11 cellular contexts compared by ENCODE assay signal in genomic region chr20:64077541-64077875, GRCh38.
DNase-seq lines count a peak whose midpoint lies in the region; ATAC-seq and TF ChIP-seq lines count a peak whose summit lies in the region.
"Had no signal": no experiment of that assay in that cellular context is flagged by ENCODE, and none has a peak within 500 bp of the region (broad histone marks: within the 10 kb centered on the region; RNA-seq: fewer than 3 reads in every experiment).

No MANE protein-coding gene starts in this region.

- peak overlapping the region; percentile 95 for H3K27ac ChIP-seq in KOPT-K1 (ENCODE audit: low read depth, low read length, poor library complexity, severe bottlenecking)
- H3K27ac ChIP-seq in skin epidermis = peak overlapping the region in 18 of 21 experiments; percentile 5 to 94 (median 84)
- no peak overlapping the region for H3K27ac ChIP-seq in WERI-Rb-1

- TF ChIP-seq CTCF in GM12864 (IDR thresholded peaks at IDR 0.05; ENCODE audit: low read depth, low read length, missing control alignments) (peak; percentile 3), WERI-Rb-1 (IDR thresholded peaks at IDR 0.05; ENCODE audit: low read depth, low read length) (no peak)

- ATAC-seq in central memory CD8-positive, alpha-beta T cell (replicated peaks; ENCODE audit: extremely low read depth, poor library complexity, severe bottlenecking) = peak; percentile 4

- H3K27me3 ChIP-seq in WERI-Rb-1 (ENCODE audit: insufficient read depth, low read depth, severe bottlenecking) = no peaks in the 10 kb centered on the region

- peak overlapping the region; percentile 70 for H3K27ac Mint-ChIP-seq in central memory CD8-positive, alpha-beta T cell (ENCODE audit: low read depth)

- H3K4me3 ChIP-seq in GM12864 (ENCODE audit: low read depth, low read length) (peak overlapping the region; percentile 92), skin epidermis (peak overlapping the region; percentile 62 to 88 (median 74)), WERI-Rb-1 (ENCODE audit: low read depth, low read length) (no peak overlapping the region)
- H3K4me3 ChIP-seq: smooth muscle cell had no signal

- peaks cover 13% of the 10 kb centered on the region for H3K36me3 Mint-ChIP-seq in central memory CD8-positive, alpha-beta T cell (ENCODE audit: insufficient read depth)

- H3K9me3 Mint-ChIP-seq in central memory CD8-positive, alpha-beta T cell = no peaks in the 10 kb centered on the region

- DNase-seq in GM12864 (ENCODE audit: low read depth) (no peak), WERI-Rb-1 (no peak), 8988T (no peak), NCI-H446 treated with DMSO at 0.1 percent for 48 hours (lab: John Stamatoyannopoulos, UW) (no peak)
- DNase-seq in central memory CD8-positive, alpha-beta T cell (ENCODE audit: low spot score in 2 of 2) = no peak
- DNase-seq: cortex of kidney, GOT3, NCI-H524 treated with DMSO at 0.1 percent for 48 hours had no signal

- peak overlapping the region; percentile 93 for H3K4me3 Mint-ChIP-seq in central memory CD8-positive, alpha-beta T cell

- no peaks in the 10 kb centered on the region for H3K27me3 Mint-ChIP-seq in central memory CD8-positive, alpha-beta T cell

- H3K9me3 ChIP-seq in KOPT-K1 (ENCODE audit: insufficient read depth, low read length, poor library complexity, severe bottlenecking) (no peaks in the 10 kb centered on the region), WERI-Rb-1 (ENCODE audit: severe bottlenecking) (no peaks in the 10 kb centered on the region)

- H3K36me3 ChIP-seq in KOPT-K1 (ENCODE audit: insufficient read depth, low read length) (peaks cover 32% of the 10 kb centered on the region), WERI-Rb-1 (no peaks in the 10 kb centered on the region)

- peaks cover 44% of the 10 kb centered on the region for H3K4me1 Mint-ChIP-seq in central memory CD8-positive, alpha-beta T cell
